In the genomic region with DNA sequence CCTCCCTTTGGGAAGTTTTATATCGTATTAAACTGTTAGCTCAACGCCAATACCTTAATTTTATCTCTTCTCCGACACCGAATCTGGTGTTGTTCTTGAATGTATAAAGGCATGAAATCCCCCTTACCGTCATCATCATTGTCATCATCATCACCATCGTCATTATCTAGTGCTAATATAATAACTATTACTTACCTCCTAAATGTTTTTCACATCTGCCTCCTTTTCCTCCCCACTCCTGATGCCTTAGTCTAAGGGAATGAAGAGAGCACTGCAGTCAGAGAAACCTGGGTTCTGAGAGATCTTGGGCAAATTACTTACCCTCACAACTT, we compare ENCODE assay signal across 8 cellular contexts. TPM values are rescaled to one million over a fixed set of nuclear protein-coding genes. Genes with fewer than 3 reads are reported as not detected.
A peak's percentile ranks its signal among the peaks of the same experiment; 100 is the strongest.
DNase-seq lines count a peak whose midpoint lies in the region; ATAC-seq and TF ChIP-seq lines count a peak whose summit lies in the region.

No MANE protein-coding gene starts in this region.

- H3K9me3 ChIP-seq in lower lobe of right lung = no peaks in the 10 kb centered on the region

- TF ChIP-seq CTCF in AG09309 (IDR thresholded peaks at IDR 0.05; ENCODE audit: control insufficient read depth, insufficient read depth, low read depth, low read length, missing control alignments) (no peak), lower lobe of right lung (IDR thresholded peaks at IDR 0.05) (no peak)

- no peaks in the 10 kb centered on the region for H3K27me3 Mint-ChIP-seq in activated T-helper 2 cell treated with anti-CD3 and anti-CD28 coated beads, Interferon-gamma antibody, Interleukin-2, Interleukin-4, amounts not matched to agents 10 μg/mL and 5 μg/mL and 100 μg/mL, durations not matched to agents 14 hours and 24 hours and 36 hours (ENCODE audit: low read depth)

- H3K36me3 ChIP-seq in H7 (replicated peaks; ENCODE audit: control insufficient read depth, insufficient read depth, low read length) (peaks cover 5% of the 10 kb centered on the region), lower lobe of right lung (peaks cover 20% of the 10 kb centered on the region), urinary bladder (ENCODE audit: insufficient read depth) (peaks cover 2% of the 10 kb centered on the region)

- ATAC-seq in lower lobe of right lung (no peak), GM18520 (IDR thresholded peaks at IDR 0.05; ENCODE audit: unreplicated experiment) (no peak)

- 2% methylated on average over 6 of the region's 6 CpGs for WGBS in urinary bladder

- H3K36me3 Mint-ChIP-seq in activated T-helper 2 cell treated with anti-CD3 and anti-CD28 coated beads, Interferon-gamma antibody, Interleukin-2, Interleukin-4, amounts not matched to agents 10 μg/mL and 5 μg/mL and 100 μg/mL, durations not matched to agents 14 hours and 24 hours and 36 hours (ENCODE audit: low read depth) = peaks cover 36% of the 10 kb centered on the region

- intact Hi-C loops in activated T-helper 2 cell treated with anti-CD3 and anti-CD28 coated beads, Interferon-gamma antibody, Interleukin-2, Interleukin-4, amounts not matched to agents 10 μg/mL and 5 μg/mL and 100 μg/mL, durations not matched to agents 14 hours and 24 hours and 36 hours (cut with micrococcal nuclease) = loop anchor here (1.0 to 5.0 kb wide), 5 partner anchors 8 to 389 kb away; partner anchors contain the start of genes AK9, CEP57L1, FIG4 and PPIL6
- intact Hi-C loops in lower lobe of right lung (cut with DNase I) = no loop called here

- H3K9me3 Mint-ChIP-seq in activated T-helper 2 cell treated with anti-CD3 and anti-CD28 coated beads, Interferon-gamma antibody, Interleukin-2, Interleukin-4, amounts not matched to agents 10 μg/mL and 5 μg/mL and 100 μg/mL, durations not matched to agents 14 hours and 24 hours and 36 hours = no peaks in the 10 kb centered on the region

- H3K27ac Mint-ChIP-seq in activated T-helper 2 cell treated with anti-CD3 and anti-CD28 coated beads, Interferon-gamma antibody, Interleukin-2, Interleukin-4, amounts not matched to agents 10 μg/mL and 5 μg/mL and 100 μg/mL, durations not matched to agents 14 hours and 24 hours and 36 hours = peak overlapping the region; percentile 42

- H3K4me1 Mint-ChIP-seq in activated T-helper 2 cell treated with anti-CD3 and anti-CD28 coated beads, Interferon-gamma antibody, Interleukin-2, Interleukin-4, amounts not matched to agents 10 μg/mL and 5 μg/mL and 100 μg/mL, durations not matched to agents 14 hours and 24 hours and 36 hours (ENCODE audit: low read depth) = peaks cover 44% of the 10 kb centered on the region

- H3K27me3 ChIP-seq in H7 (ENCODE audit: control insufficient read depth, insufficient read depth, low read length) (no peaks in the 10 kb centered on the region), lower lobe of right lung (ENCODE audit: low read depth) (no peaks in the 10 kb centered on the region)

- DNase-seq in AG09309 (ENCODE audit: low read depth) (no peak), H7 (no peak), lower lobe of right lung (no peak), germinal center (ENCODE audit: low spot score) (no peak), NCI-H526 (lab: John Stamatoyannopoulos, UW) (no peak)
- DNase-seq in activated T-helper 2 cell treated with anti-CD3 and anti-CD28 coated beads, Interferon-gamma antibody, Interleukin-2, Interleukin-4, amounts not matched to agents 10 μg/mL and 5 μg/mL and 100 μg/mL, durations not matched to agents 14 hours and 24 hours and 36 hours (ENCODE audit: low spot score) = no peak

- H3K4me3 Mint-ChIP-seq in activated T-helper 2 cell treated with anti-CD3 and anti-CD28 coated beads, Interferon-gamma antibody, Interleukin-2, Interleukin-4, amounts not matched to agents 10 μg/mL and 5 μg/mL and 100 μg/mL, durations not matched to agents 14 hours and 24 hours and 36 hours (ENCODE audit: low read depth) = peak overlapping the region; percentile 73

- H3K27ac ChIP-seq in lower lobe of right lung (peak overlapping the region; percentile 62), urinary bladder (ENCODE audit: low read depth) (peak overlapping the region; percentile 77)

- H3K4me3 ChIP-seq in AG09309 (ENCODE audit: control insufficient read depth, low read depth, low read length) (peak overlapping the region; percentile 45), H7 (ENCODE audit: insufficient read depth, low read depth, low read length) (peak overlapping the region; percentile 30), lower lobe of right lung (peak overlapping the region; percentile 85), urinary bladder (ENCODE audit: low read depth, low read length) (peak overlapping the region; percentile 100)

- H3K4me1 ChIP-seq in lower lobe of right lung = peaks cover 42% of the 10 kb centered on the region
- peaks cover 3% of the 10 kb centered on the region for H3K4me1 ChIP-seq in urinary bladder (ENCODE audit: insufficient read depth)

RNA-seq across cellular contexts. Expression of gene ZBTB24, which starts 0.7 kb away (rescaled TPM):
- 17.8 and 18.1 TPM in 2 replicates for total RNA-seq in H7 (2014; rRNA removed; shearing (Covaris generic))
- 17.7 and 18.8 TPM in 2 replicates for total RNA-seq in activated T-helper 2 cell treated with anti-CD3 and anti-CD28 coated beads, Interferon-gamma antibody, Interleukin-2, Interleukin-4, amounts not matched to agents 10 μg/mL and 5 μg/mL and 100 μg/mL, durations not matched to agents 14 hours and 24 hours and 36 hours
- total RNA-seq in lower lobe of right lung (8.2 TPM), urinary bladder (12.0 TPM)
- polyA plus RNA-seq in urinary bladder = 4.3 TPM

RNA-seq across cellular contexts. Expression of gene MICAL1, which starts 28.1 kb away (rescaled TPM):
- 45.1 and 56.9 TPM in 2 replicates for total RNA-seq in H7 (2014; rRNA removed; shearing (Covaris generic))
- total RNA-seq in activated T-helper 2 cell treated with anti-CD3 and anti-CD28 coated beads, Interferon-gamma antibody, Interleukin-2, Interleukin-4, amounts not matched to agents 10 μg/mL and 5 μg/mL and 100 μg/mL, durations not matched to agents 14 hours and 24 hours and 36 hours = 47.8 and 51.8 TPM in 2 replicates
- total RNA-seq in lower lobe of right lung (79.4 TPM), urinary bladder (25.5 TPM)
- 83.8 TPM for polyA plus RNA-seq in urinary bladder

RNA-seq across cellular contexts. Expression of gene SMPD2, which starts 43.2 kb away (rescaled TPM):
- 11.3 and 13.2 TPM in 2 replicates for total RNA-seq in H7 (2014; rRNA removed; shearing (Covaris generic))
- total RNA-seq in activated T-helper 2 cell treated with anti-CD3 and anti-CD28 coated beads, Interferon-gamma antibody, Interleukin-2, Interleukin-4, amounts not matched to agents 10 μg/mL and 5 μg/mL and 100 μg/mL, durations not matched to agents 14 hours and 24 hours and 36 hours = 14.7 and 17.5 TPM in 2 replicates
- 13.7 TPM for total RNA-seq in lower lobe of right lung
- 9.1 TPM for total RNA-seq in urinary bladder
- polyA plus RNA-seq in urinary bladder = 9.5 TPM

RNA-seq across cellular contexts. Expression of gene PPIL6, which starts 43.3 kb away (rescaled TPM):
- total RNA-seq in H7 (2014; rRNA removed; shearing (Covaris generic)) = 0.35 TPM in 1 of 2 replicates, not detected in the other
- total RNA-seq in activated T-helper 2 cell treated with anti-CD3 and anti-CD28 coated beads, Interferon-gamma antibody, Interleukin-2, Interleukin-4, amounts not matched to agents 10 μg/mL and 5 μg/mL and 100 μg/mL, durations not matched to agents 14 hours and 24 hours and 36 hours = 0.32 TPM in 1 of 2 replicates, not detected in the other
- total RNA-seq in lower lobe of right lung = 10.6 TPM
- 11.9 TPM for total RNA-seq in urinary bladder
- 4.3 TPM for polyA plus RNA-seq in urinary bladder

Comparison
In these comparisons a context has a peak if more than half of its experiments do, and no peak if none do; other contexts are left out.
1. H3K4me3 ChIP-seq: peak in every context shown above with its lines; median percentile 100 in urinary bladder; 85 in lower lobe of right lung; 45 in AG09309; 30 in H7.